Comparison of ENCODE assay signal across 26 cellular contexts in the genomic region with DNA sequence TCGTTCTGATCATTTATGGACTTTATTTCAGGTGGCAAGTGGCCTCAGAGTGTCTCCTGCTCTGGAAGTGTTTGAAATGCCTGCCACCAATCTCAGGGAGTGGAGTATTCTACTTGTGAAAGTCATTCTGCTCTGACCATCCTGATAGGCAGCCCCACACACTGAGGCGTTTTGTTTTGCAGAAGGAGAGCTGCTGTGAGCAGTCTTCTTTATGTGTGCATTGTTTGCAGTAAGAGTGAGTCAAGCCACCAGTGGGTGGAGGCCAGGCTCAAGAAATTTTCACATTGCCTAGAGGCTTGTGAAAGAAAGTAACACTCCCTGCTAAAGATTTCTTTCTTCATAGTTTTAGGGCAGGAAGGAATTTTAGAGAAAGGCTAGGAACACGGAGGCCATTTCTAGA.
A peak's percentile ranks its signal among the peaks of the same experiment; 100 is the strongest.
DNase-seq lines count a peak whose midpoint lies in the region; ATAC-seq, FAIRE-seq and TF ChIP-seq lines count a peak whose summit lies in the region.
"Had no signal": no experiment of that assay in that cellular context is flagged by ENCODE, and none has a peak within 500 bp of the region (broad histone marks: within the 10 kb centered on the region; RNA-seq: fewer than 3 reads in every experiment).

No MANE protein-coding gene starts in this region.

- no peaks in the 10 kb centered on the region for H3K36me3 Mint-ChIP-seq in HFFc6 (ENCODE audit: low read depth)
- H3K36me3 Mint-ChIP-seq: activated CD4-positive, alpha-beta memory T cell treated with anti-CD3 and anti-CD28 coated beads for 36 hours; CD8-positive, alpha-beta memory T cell had no signal

- 76% methylated on average over 3 of the region's 3 CpGs; no CpG with 5 or more reads in 1 of the 2 experiments for WGBS in H1 (ENCODE audit: extremely low coverage in 1 of 2, insufficient coverage in 1 of 2, insufficient read length in 1 of 2, insufficient replicate concordance in 2 of 2, low coverage in 1 of 2, low lambda C conversion rate in 2 of 2, missing lambda C conversion rate in 1 of 2), 2 experiments

- no peak overlapping the region for H2BK5ac ChIP-seq in H1 (ENCODE audit: low read depth, low read length)

- H2AFZ ChIP-seq in H1 (ENCODE audit: low read length) = 0 out of 2 replicates have a peak overlapping the region, but pooled peaks have one; percentile 12

- no peak overlapping the region for H3K23ac ChIP-seq in H1 (ENCODE audit: insufficient read length)

- no peak overlapping the region for H4K91ac ChIP-seq in H1 (replicated peaks; ENCODE audit: insufficient read length, low read length)

- H2AK5ac ChIP-seq in H1 (ENCODE audit: low read depth, low read length) = no peak overlapping the region

- no peaks in the 10 kb centered on the region for H3K9me3 ChIP-seq in Panc1 (ENCODE audit: control insufficient read depth, insufficient read depth, low read depth, low read length)
- no peaks in the 10 kb centered on the region for H3K9me3 ChIP-seq in H1 (ENCODE audit: insufficient read depth in 2 of 2, low read depth in 1 of 2, low read length in 1 of 2)
- H3K9me3 ChIP-seq: Peyer's patch, tibial nerve had no signal

- no peaks in the 10 kb centered on the region for H3K23me2 ChIP-seq in H1 (ENCODE audit: low read depth, low read length)

- peak; percentile 1 for DNase-seq in HFFc6
- DNase-seq in Panc1 (ENCODE audit: low read depth, low spot score) = peak; percentile 36
- no peak for DNase-seq in H1 (ENCODE audit: low read depth in 1 of 2, low spot score in 2 of 2)
- DNase-seq in renal cortical epithelial cell (ENCODE audit: low read depth) = peak; percentile 17
- no peak for DNase-seq in G401 (ENCODE audit: low spot score)
- DNase-seq in omental fat pad (ENCODE audit: low spot score) = no peak
- DNase-seq in middle frontal gyrus (ENCODE audit: extremely low spot score, low spot score) = no peak
- DNase-seq: activated B cell treated with CpG ODN at 0.5 μM for 24 hours; activated CD4-positive, alpha-beta memory T cell treated with anti-CD3 and anti-CD28 coated beads for 36 hours; activated gamma-delta T cell treated with Interleukin-2 at 50 U/mL for 16 hours; AML-193; amniotic stem cell; CD8-positive, alpha-beta memory T cell; central memory CD4-positive, alpha-beta T cell; DND-41; midbrain; NCI-H1436 treated with DMSO at 0.1 percent for 48 hours; nephron progenitor cell; Peyer's patch; stimulated activated CD4-positive, alpha-beta T cell treated with anti-CD3 and anti-CD28 coated beads, Interleukin-2, amount 100 ng/mL, for 24 hours had no signal

- H3K4me3 ChIP-seq in Panc1 (ENCODE audit: low read depth in 2 of 2, low read length in 2 of 2) (no peak overlapping the region), H1 (ENCODE audit: extremely low read depth in 1 of 4, insufficient read depth in 2 of 4, low read depth in 3 of 4, low read length in 4 of 4) (no peak overlapping the region)
- H3K4me3 ChIP-seq: esophagus muscularis mucosa, Peyer's patch, SK-N-MC, tibial nerve had no signal

- in situ Hi-C loops in Panc1 (cut with HindIII; ENCODE audit: low pct_unique_long_range_greater_than_20kb, low sequenced_read_pairs) = no loop called here
- in situ Hi-C loops in G401 (cut with HindIII; ENCODE audit: low sequenced_read_pairs) = no loop called here

- ATAC-seq in Panc1 = peak; percentile 68
- ATAC-seq in omental fat pad (ENCODE audit: low FRiP score) = no peak

- H4K20me1 ChIP-seq in H1 (replicated peaks in 1 of 2; ENCODE audit: control insufficient read depth in 1 of 2, insufficient read depth in 2 of 2, low read length in 2 of 2) = no peaks in the 10 kb centered on the region

- no peak overlapping the region for H3K4me3 Mint-ChIP-seq in HFFc6
- H3K4me3 Mint-ChIP-seq: activated B cell treated with CpG ODN at 0.5 μM for 24 hours; activated CD4-positive, alpha-beta memory T cell treated with anti-CD3 and anti-CD28 coated beads for 36 hours; CD8-positive, alpha-beta memory T cell; nephron progenitor cell; stimulated activated naive CD8-positive, alpha-beta T cell treated with anti-CD3 and anti-CD28 coated beads, Interleukin-15, Interleukin-2, amounts not matched to agents 100 ng/mL and 50 ng/mL, for 24 hours; T-helper 2 cell treated with Interferon-gamma antibody and Interleukin-4, amounts not matched to agents 5 μg/mL and 100 μg/mL, for 36 hours had no signal

- no peak overlapping the region for H3K18ac ChIP-seq in H1 (ENCODE audit: extremely low read depth, low read length)

- H3K36me3 ChIP-seq in Panc1 (ENCODE audit: control insufficient read depth, insufficient read depth, low read length) (no peaks in the 10 kb centered on the region), H1 (ENCODE audit: control insufficient read depth in 2 of 4, insufficient read depth in 4 of 4, low read length in 3 of 4) (no peaks in the 10 kb centered on the region)
- H3K36me3 ChIP-seq: esophagus muscularis mucosa, Peyer's patch, tibial nerve had no signal

- H3K4me1 Mint-ChIP-seq in HFFc6 (ENCODE audit: low read depth) = peaks cover 5% of the 10 kb centered on the region; the same call in 1 of the 2 replicates
- H3K4me1 Mint-ChIP-seq: activated B cell treated with CpG ODN at 0.5 μM for 24 hours; CD8-positive, alpha-beta memory T cell; nephron progenitor cell had no signal

- TF ChIP-seq POLR2A in H1 (IDR thresholded peaks at IDR 0.05; ENCODE audit: control extremely low read depth in 1 of 2, low read depth in 2 of 2, low read length in 2 of 2) = no peak

- no peak overlapping the region for H2BK15ac ChIP-seq in H1 (ENCODE audit: low read length)

- no peak for TF ChIP-seq EP300 in H1 (IDR thresholded peaks at IDR 0.05; ENCODE audit: borderline replicate concordance in 1 of 2, low read depth in 2 of 2, low read length in 2 of 2)

- H3K27me3 ChIP-seq in Panc1 (ENCODE audit: control insufficient read depth, insufficient read depth, low read length) (no peaks in the 10 kb centered on the region), H1 (replicated peaks in 1 of 4; ENCODE audit: control insufficient read depth in 3 of 4, extremely low read depth in 1 of 4, insufficient read depth in 3 of 4, low read length in 3 of 4) (no peaks in the 10 kb centered on the region)
- H3K27me3 ChIP-seq: Peyer's patch had no signal

- no peaks in the 10 kb centered on the region for H3K9me3 Mint-ChIP-seq in HFFc6
- H3K9me3 Mint-ChIP-seq: activated B cell treated with CpG ODN at 0.5 μM for 24 hours; activated CD4-positive, alpha-beta memory T cell treated with anti-CD3 and anti-CD28 coated beads for 36 hours; CD8-positive, alpha-beta memory T cell; nephron progenitor cell; stimulated activated naive CD8-positive, alpha-beta T cell treated with anti-CD3 and anti-CD28 coated beads, Interleukin-15, Interleukin-2, amounts not matched to agents 100 ng/mL and 50 ng/mL, for 24 hours; T-helper 2 cell treated with Interferon-gamma antibody and Interleukin-4, amounts not matched to agents 5 μg/mL and 100 μg/mL, for 36 hours had no signal

- no peak overlapping the region for H2BK120ac ChIP-seq in H1 (replicated peaks; ENCODE audit: low read depth, low read length)

- no peak overlapping the region for H3K9ac ChIP-seq in H1 (replicated peaks in 1 of 4; ENCODE audit: extremely low read depth in 1 of 4, low read depth in 3 of 4, low read length in 3 of 4)

- intact Hi-C loops in Panc1 (cut with micrococcal nuclease; ENCODE audit: unreplicated experiment) = no loop called here

- H2BK12ac ChIP-seq in H1 (ENCODE audit: low read depth, low read length) = no peak overlapping the region

- no peak overlapping the region for H3K14ac ChIP-seq in H1 (ENCODE audit: insufficient read length)

- TF ChIP-seq RAD21 in H1 (IDR thresholded peaks at IDR 0.05 in 1 of 2, conservative IDR thresholded peaks at IDR 0.05 in 1 of 2; ENCODE audit: low read depth in 2 of 2, low read length in 2 of 2) = no peak

- no peaks in the 10 kb centered on the region; the same call in none of the 2 replicates for H3K27me3 Mint-ChIP-seq in HFFc6 (ENCODE audit: insufficient read depth)

- no peak overlapping the region for H3K4me2 ChIP-seq in H1 (ENCODE audit: insufficient read depth in 1 of 2, low read depth in 2 of 2, low read length in 2 of 2)

- no peak overlapping the region for H3K27ac Mint-ChIP-seq in HFFc6
- H3K27ac Mint-ChIP-seq: activated B cell treated with CpG ODN at 0.5 μM for 24 hours; activated CD4-positive, alpha-beta memory T cell treated with anti-CD3 and anti-CD28 coated beads for 36 hours; CD8-positive, alpha-beta memory T cell; nephron progenitor cell; progenitor cell of endocrine pancreas; stimulated activated naive CD8-positive, alpha-beta T cell treated with anti-CD3 and anti-CD28 coated beads, Interleukin-15, Interleukin-2, amounts not matched to agents 100 ng/mL and 50 ng/mL, for 24 hours; T-helper 2 cell treated with Interferon-gamma antibody and Interleukin-4, amounts not matched to agents 5 μg/mL and 100 μg/mL, for 36 hours had no signal

- H3K4me1 ChIP-seq in Panc1 (ENCODE audit: control insufficient read depth, insufficient read depth, low read length) (peaks cover 5% of the 10 kb centered on the region), H1 (replicated peaks in 1 of 4; ENCODE audit: control insufficient read depth in 3 of 4, insufficient read depth in 4 of 4, low read length in 3 of 4) (peaks cover 0 to 4% (median 0%) of the 10 kb centered on the region in 4 experiments; a peak in 1 of 7 replicates)
- H3K4me1 ChIP-seq: esophagus muscularis mucosa, Peyer's patch, tibial nerve had no signal

- CTCF ChIA-PET in Panc1 (lab: Charles Lee) (no interaction called here), H1 (lab: Charles Lee; ENCODE audit: partially characterized antibody) (interaction anchor here (0.6 to 1.2 kb wide), 6 partner anchors 9 to 983 kb away, joined by 3 to 4 read pairs (median 3); no protein-coding TSS in a partner anchor)

- no peak overlapping the region for H3K4ac ChIP-seq in H1 (replicated peaks; ENCODE audit: insufficient read length, low read depth, low read length)

- no peaks in the 10 kb centered on the region for H3K79me1 ChIP-seq in H1 (ENCODE audit: low read depth, low read length)

- POLR2A ChIA-PET in Panc1 (lab: Charles Lee) (interaction anchor here (0.7 kb wide), 1 partner anchor 666 kb away, joined by 9 read pairs; no protein-coding TSS in a partner anchor), H1 (lab: Charles Lee; ENCODE audit: partially characterized antibody) (interaction anchor here (0.7 kb wide), 1 partner anchor 778 kb away, joined by 3 read pairs; no protein-coding TSS in a partner anchor)

- no peak overlapping the region for H3K56ac ChIP-seq in H1 (replicated peaks; ENCODE audit: insufficient read length, low read depth, low read length)

- H2BK20ac ChIP-seq in H1 (ENCODE audit: low read length) = no peak overlapping the region

- FAIRE-seq in H1 (lab: Jason Lieb, UNC) = no peak

- H4K8ac ChIP-seq in H1 (ENCODE audit: extremely low read depth, insufficient read depth, low read length) = no peak overlapping the region

- TF ChIP-seq CTCF in HFFc6 (IDR thresholded peaks at IDR 0.05) (no peak), Panc1 (IDR thresholded peaks at IDR 0.05) (no peak), H1 (IDR thresholded peaks at IDR 0.05; ENCODE audit: control extremely low read depth in 1 of 3, insufficient read depth in 1 of 3, low read depth in 1 of 3, low read length in 3 of 3) (no peak), omental fat pad (IDR thresholded peaks at IDR 0.05) (no peak)

- no peak overlapping the region for H4K5ac ChIP-seq in H1 (ENCODE audit: insufficient read length, low read depth, low read length)

- H3K79me2 ChIP-seq in H1 (ENCODE audit: control insufficient read depth in 1 of 2, insufficient read depth in 2 of 2, low read length in 2 of 2) = no peaks in the 10 kb centered on the region

- H3K27ac ChIP-seq in Panc1 (ENCODE audit: low read length) (no peak overlapping the region), H1 (ENCODE audit: low read depth, low read length) (no peak overlapping the region)
- H3K27ac ChIP-seq: esophagus muscularis mucosa, Peyer's patch, SK-N-MC, tibial nerve had no signal

- no TSS peak for BruUV-seq in Panc1 (replicated peaks; lab: Mats Ljungman, UMichigan)

Comparison
In these comparisons a context has a peak if more than half of its experiments do, and no peak if none do; other contexts are left out.
1. DNase-seq: peak in HFFc6 (single experiment), Panc1 (single experiment) and renal cortical epithelial cell (single experiment); none in H1 (0 of 2), G401 (single experiment), omental fat pad (single experiment) and middle frontal gyrus (single experiment).